In the genomic region with DNA sequence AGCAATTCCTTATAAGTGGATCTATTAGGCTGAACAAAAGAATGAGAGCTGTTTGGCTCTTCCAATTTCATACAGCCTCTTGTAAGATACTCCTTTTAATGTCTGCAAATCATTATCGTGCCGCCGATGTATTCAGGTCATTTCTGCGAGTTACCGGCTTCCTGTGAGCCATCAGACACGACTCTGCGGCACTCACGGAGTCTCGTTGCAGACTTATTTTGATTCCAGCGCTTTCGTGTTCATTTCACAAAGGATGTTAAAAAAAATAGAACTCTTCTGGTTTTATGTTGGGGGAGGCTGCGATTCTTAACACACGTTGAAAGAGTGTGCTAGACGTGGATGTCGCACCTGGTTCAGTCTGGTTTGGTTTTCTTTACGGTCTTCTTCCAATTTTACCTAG, we compare ENCODE assay signal across 26 cellular contexts.
"Had no signal": no experiment of that assay in that cellular context is flagged by ENCODE, and none has a peak within 500 bp of the region (broad histone marks: within the 10 kb centered on the region; RNA-seq: fewer than 3 reads in every experiment).

No MANE protein-coding gene starts in this region.

- H3K9me3 Mint-ChIP-seq: activated T-cell treated with anti-CD3 and anti-CD28 coated beads, Interleukin-2, amount 50 U/mL, for 24 hours had no signal

- H3K27me3 ChIP-seq: neutrophil, right atrium auricular region, testis, uterus had no signal

- H3K27ac Mint-ChIP-seq: activated naive CD4-positive, alpha-beta T cell treated with anti-CD3 and anti-CD28 coated beads for 36 hours; activated T-cell treated with anti-CD3 and anti-CD28 coated beads, Interleukin-2, amount 50 U/mL, for 24 hours; activated T-helper 2 cell treated with anti-CD3 and anti-CD28 coated beads, Interferon-gamma antibody, Interleukin-2, Interleukin-4, amounts not matched to agents 10 μg/mL and 5 μg/mL and 100 μg/mL, durations not matched to agents 14 hours and 24 hours and 36 hours; endodermal cell; nephron had no signal

- H3K4me3 Mint-ChIP-seq: activated naive CD4-positive, alpha-beta T cell treated with anti-CD3 and anti-CD28 coated beads for 36 hours; activated T-cell treated with anti-CD3 and anti-CD28 coated beads, Interleukin-2, amount 50 U/mL, for 24 hours; endodermal cell; nephron had no signal

- H3K9me3 ChIP-seq: gastrocnemius medialis, neutrophil, pancreas, testis, uterus had no signal

- H3K4me1 Mint-ChIP-seq: nephron had no signal

- DNase-seq: activated CD4-positive, alpha-beta T cell treated with anti-CD3 and anti-CD28 coated beads for 1 hour; activated CD8-positive, alpha-beta memory T cell treated with anti-CD3 and anti-CD28 coated beads for 24 hours; activated CD8-positive, alpha-beta memory T cell treated with anti-CD3 and anti-CD28 coated beads, Interleukin-2, amount 50 U/mL, for 4 hours; activated naive CD4-positive, alpha-beta T cell treated with anti-CD3 and anti-CD28 coated beads for 36 hours; activated T-cell treated with anti-CD3 and anti-CD28 coated beads, Interleukin-2, amount 50 U/mL, for 24 hours; amygdala; cerebellar nuclear complex; cortex of kidney; endodermal cell; esophagus squamous epithelium; gastrocnemius medialis; hypothalamus; left ventricle myocardium inferior; pancreas; psoas muscle; spleen; stimulated activated CD4-positive, alpha-beta T cell treated with anti-CD3 and anti-CD28 coated beads, Interleukin-4, amount 100 ng/mL, for 1 hour; stimulated activated naive CD4-positive, alpha-beta T cell; testis; trophoblast cell; uterus; WERI-Rb-1 had no signal

- ATAC-seq: gastrocnemius medialis, pancreas, psoas muscle had no signal

- H3K27ac ChIP-seq: esophagus squamous epithelium, gastrocnemius medialis, left ventricle myocardium inferior, neutrophil, pancreas, psoas muscle, right atrium auricular region, spleen, testis, uterus, WERI-Rb-1 had no signal
